Comparison of ENCODE assay signal across 14 cellular contexts in the genomic region with DNA sequence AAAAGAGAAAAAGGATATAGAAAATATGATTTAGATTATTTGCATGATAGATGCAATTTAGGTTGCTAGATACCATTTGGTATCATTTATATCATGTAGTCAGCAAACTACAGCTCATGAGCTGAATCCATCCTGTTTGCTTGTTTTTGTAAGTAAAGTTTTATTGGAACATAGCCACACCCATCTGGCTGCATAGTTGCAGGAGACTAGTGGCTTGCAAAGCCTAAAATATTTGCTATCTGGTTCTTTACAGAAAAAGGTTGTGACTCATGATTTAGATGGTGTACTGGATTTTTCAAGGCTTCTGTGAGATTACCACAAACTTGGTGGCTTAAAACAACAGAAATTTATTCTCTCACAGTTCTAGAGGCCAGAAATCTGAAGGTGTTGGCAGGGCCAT. TPM values are rescaled to one million over a fixed set of nuclear protein-coding genes. Genes with fewer than 3 reads are reported as not detected.
DNase-seq lines count a peak whose midpoint lies in the region; ATAC-seq and TF ChIP-seq lines count a peak whose summit lies in the region.
"Had no signal": no experiment of that assay in that cellular context is flagged by ENCODE, and none has a peak within 500 bp of the region (broad histone marks: within the 10 kb centered on the region; RNA-seq: fewer than 3 reads in every experiment).

No MANE protein-coding gene starts in this region.

- ATAC-seq in T-helper 17 cell, result no peak
- ATAC-seq: left lobe of liver, psoas muscle had no signal

- no peaks in the 10 kb centered on the region for H3K27me3 Mint-ChIP-seq in T-helper 17 cell

- peaks cover 8% of the 10 kb centered on the region for H3K36me3 Mint-ChIP-seq in T-helper 17 cell (ENCODE audit: low read depth)

- H4K20me1 ChIP-seq in smooth muscle cell (ENCODE audit: low read depth), result peaks cover 82% of the 10 kb centered on the region

- H3K27ac Mint-ChIP-seq in T-helper 17 cell, result peak overlapping the region; percentile 12

- H3K4me3 Mint-ChIP-seq in T-helper 17 cell, result no peak overlapping the region

- peaks cover 7% of the 10 kb centered on the region for H3K4me1 Mint-ChIP-seq in T-helper 17 cell

- no peaks in the 10 kb centered on the region for H3K36me3 ChIP-seq in smooth muscle cell (ENCODE audit: low read depth)
- H3K36me3 ChIP-seq: thoracic aorta had no signal

- H3K4me2 ChIP-seq in smooth muscle cell, result peak overlapping the region; percentile 16
- H3K4me2 ChIP-seq: PC-9 had no signal

- H3K9me3 ChIP-seq in T-helper 17 cell (ENCODE audit: control insufficient read depth, low read length, poor library complexity, severe bottlenecking), result no peaks in the 10 kb centered on the region
- no peaks in the 10 kb centered on the region for H3K9me3 ChIP-seq in smooth muscle cell (replicated peaks; ENCODE audit: low read depth)
- H3K9me3 ChIP-seq: psoas muscle, thoracic aorta had no signal

- no peak overlapping the region for H3K9ac ChIP-seq in smooth muscle cell (ENCODE audit: low read depth)

- H3K4me3 ChIP-seq in smooth muscle cell, result no peak overlapping the region
- H3K4me3 ChIP-seq: PC-9, psoas muscle, thoracic aorta had no signal

- peaks cover 57% of the 10 kb centered on the region for H3K79me2 ChIP-seq in smooth muscle cell (ENCODE audit: low read depth)

- H3K27me3 ChIP-seq in smooth muscle cell (ENCODE audit: low read depth), result no peaks in the 10 kb centered on the region

- peaks cover 18% of the 10 kb centered on the region for H3F3A ChIP-seq in smooth muscle cell (ENCODE audit: low read depth)

- H2AFZ ChIP-seq in smooth muscle cell (ENCODE audit: low read depth), result no peak overlapping the region
- H2AFZ ChIP-seq: PC-9 had no signal

- no peak for TF ChIP-seq CTCF in smooth muscle cell (IDR thresholded peaks at IDR 0.05; ENCODE audit: borderline replicate concordance, insufficient read depth, poor library complexity, severe bottlenecking)

- H3K4me1 ChIP-seq in smooth muscle cell (ENCODE audit: low read depth), result peaks cover 7% of the 10 kb centered on the region
- H3K4me1 ChIP-seq: psoas muscle had no signal

- peak overlapping the region; percentile 34 for H3K27ac ChIP-seq in smooth muscle cell (ENCODE audit: low read depth)
- H3K27ac ChIP-seq: PC-9, psoas muscle, thoracic aorta, WERI-Rb-1 had no signal

- DNase-seq in GM04504 (ENCODE audit: low read depth), result peak; percentile 25
- DNase-seq in T-helper 17 cell, result no peak
- DNase-seq in fibroblast of peridontal ligament (ENCODE audit: extremely low read depth), result peak; percentile 79
- DNase-seq in smooth muscle cell (lab: John Stamatoyannopoulos, UW; ENCODE audit: unreplicated experiment), result no peak
- DNase-seq in LoVo (ENCODE audit: low spot score), result no peak
- no peak for DNase-seq in central memory CD4-positive, alpha-beta T cell
- DNase-seq in hippocampal formation (lab: John Stamatoyannopoulos, UW), result no peak
- DNase-seq: GF-D8, NCI-H1436, PC-9, psoas muscle, WERI-Rb-1 had no signal

RNA-seq across cellular contexts. Expression of gene MAP2K4, which starts 49.9 kb away (rescaled TPM):
- 10 to 100 TPM; 23.6 to 27.0 TPM for total RNA-seq in T-helper 17 cell
- total RNA-seq in smooth muscle cell, result 54.9 and 60.4 TPM in 2 replicates
- 33.0 and 34.4 TPM in 2 replicates for polyA plus RNA-seq in smooth muscle cell

Comparison
In these comparisons a context has a peak if more than half of its experiments do, and no peak if none do; other contexts are left out.
1. DNase-seq: peak in GM04504 (single experiment) and fibroblast of peridontal ligament (single experiment); none in T-helper 17 cell (0 of 3), smooth muscle cell (single experiment), LoVo (single experiment), central memory CD4-positive, alpha-beta T cell (single experiment) and hippocampal formation (0 of 2).